14 cellular contexts compared by ENCODE assay signal in the genomic region with DNA sequence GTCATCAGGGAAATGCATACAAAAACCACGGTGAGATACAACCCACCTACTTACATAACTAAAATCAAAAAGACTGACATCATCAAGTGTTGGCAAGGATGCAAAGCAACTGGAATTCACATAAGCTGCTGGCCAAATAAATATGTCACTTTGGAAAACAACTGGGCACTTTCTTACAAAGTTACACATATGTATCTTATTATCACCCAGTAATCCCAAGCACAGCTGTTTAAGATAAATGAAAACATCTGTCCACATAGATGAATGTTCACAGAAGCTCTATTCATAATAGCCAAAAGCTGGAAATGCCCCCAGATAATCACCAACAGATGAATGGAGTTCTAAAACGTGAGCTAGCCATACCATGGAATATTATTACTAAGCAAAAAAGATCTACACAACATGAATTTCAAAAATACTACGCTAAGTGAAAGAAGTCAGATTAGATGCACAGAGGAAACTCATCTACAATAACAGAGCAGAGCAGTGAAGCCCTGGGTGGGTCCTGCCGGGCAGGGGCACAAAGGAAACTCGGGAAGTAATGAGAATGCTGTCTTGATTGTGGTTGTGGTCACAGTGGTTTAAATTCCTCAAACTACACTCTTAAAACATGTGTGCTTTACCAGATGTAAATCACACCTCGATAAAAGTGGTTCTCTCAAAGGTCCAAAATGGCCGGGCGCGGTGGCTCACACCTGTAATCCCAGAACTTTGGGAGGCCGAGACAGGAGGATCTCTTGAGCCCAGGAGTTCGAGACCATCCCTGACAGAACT. TPM values are rescaled to one million over a fixed set of nuclear protein-coding genes. Genes with fewer than 3 reads are reported as not detected.
A peak's percentile ranks its signal among the peaks of the same experiment; 100 is the strongest.
DNase-seq lines count a peak whose midpoint lies in the region; ATAC-seq and TF ChIP-seq lines count a peak whose summit lies in the region.
"Had no signal": no experiment of that assay in that cellular context is flagged by ENCODE, and none has a peak within 500 bp of the region (broad histone marks: within the 10 kb centered on the region; RNA-seq: fewer than 3 reads in every experiment).

No MANE protein-coding gene starts in this region.

- DNase-seq in AG04450 (ENCODE audit: low read depth, low spot score) (peak; percentile 64), PC-3 (peak; percentile 35), fibroblast of the aortic adventitia (ENCODE audit: low read depth) (peak; percentile 93), amygdala (lab: John Stamatoyannopoulos, UW) (no peak), sigmoid colon (no peak), nephron progenitor cell (no peak)
- DNase-seq in CD8-positive, alpha-beta T cell, result no peak
- DNase-seq: cortex of kidney, heart right ventricle, MG63, NCI-H446, WERI-Rb-1 had no signal

- no peaks in the 10 kb centered on the region for H3K9me2 ChIP-seq in PC-3 (replicated peaks; ENCODE audit: low read length)

- H3K27ac ChIP-seq in AG04450 (ENCODE audit: low read depth, low read length) (no peak overlapping the region), PC-3 (ENCODE audit: low read length) (no peak overlapping the region), sigmoid colon (no peak overlapping the region)
- H3K27ac ChIP-seq in CD8-positive, alpha-beta T cell (ENCODE audit: low read depth, low read length), result no peak overlapping the region
- H3K27ac ChIP-seq: heart right ventricle, WERI-Rb-1 had no signal

- peaks cover 10% of the 10 kb centered on the region for H3K9me3 ChIP-seq in AG04450 (ENCODE audit: control insufficient read depth, insufficient read depth, low read length)
- no peaks in the 10 kb centered on the region for H3K9me3 ChIP-seq in CD8-positive, alpha-beta T cell (ENCODE audit: low read length)
- no peaks in the 10 kb centered on the region for H3K9me3 ChIP-seq in PC-3 (ENCODE audit: low read length)
- no peaks in the 10 kb centered on the region for H3K9me3 ChIP-seq in sigmoid colon

- ATAC-seq in CD8-positive, alpha-beta T cell, result no peak
- ATAC-seq in PC-3 (no peak), HG03442 (IDR thresholded peaks at IDR 0.05; ENCODE audit: unreplicated experiment) (no peak)

- H3K4me1 Mint-ChIP-seq in CD8-positive, alpha-beta T cell (ENCODE audit: low read depth), result peaks cover 70% of the 10 kb centered on the region
- peaks cover 10% of the 10 kb centered on the region for H3K4me1 Mint-ChIP-seq in nephron progenitor cell

- no peak overlapping the region for H2AFZ ChIP-seq in PC-3 (ENCODE audit: low read length)

- H3K9ac ChIP-seq in PC-3 (ENCODE audit: low read length), result no peak overlapping the region

- peaks cover 11% of the 10 kb centered on the region for H3K4me1 ChIP-seq in CD8-positive, alpha-beta T cell (ENCODE audit: insufficient read depth, low read length)
- no peaks in the 10 kb centered on the region for H3K4me1 ChIP-seq in PC-3 (ENCODE audit: insufficient read depth, low read length)
- peaks cover 0 to 23% (median 5%) of the 10 kb centered on the region in 4 donors for H3K4me1 ChIP-seq in sigmoid colon

- peaks cover 8% of the 10 kb centered on the region for H3K9me3 Mint-ChIP-seq in CD8-positive, alpha-beta T cell
- peaks cover 96% of the 10 kb centered on the region for H3K9me3 Mint-ChIP-seq in nephron progenitor cell

- peak overlapping the region; percentile 76 for H3K27ac Mint-ChIP-seq in CD8-positive, alpha-beta T cell
- no peak overlapping the region for H3K27ac Mint-ChIP-seq in nephron progenitor cell
- H3K27ac Mint-ChIP-seq: activated T-helper 2 cell treated with anti-CD3 and anti-CD28 coated beads, Interferon-gamma antibody, Interleukin-2, Interleukin-4, amounts not matched to agents 10 μg/mL and 5 μg/mL and 100 μg/mL, durations not matched to agents 14 hours and 24 hours and 36 hours had no signal

- no peaks in the 10 kb centered on the region for H3F3A ChIP-seq in PC-3 (ENCODE audit: low read length, unreplicated experiment)

- TF ChIP-seq CTCF in AG04450 (IDR thresholded peaks at IDR 0.05; ENCODE audit: low read depth, low read length) (no peak), PC-3 (conservative IDR thresholded peaks at IDR 0.05; ENCODE audit: low read depth, low read length) (no peak), fibroblast of the aortic adventitia (IDR thresholded peaks at IDR 0.05; ENCODE audit: insufficient read depth, low read length) (no peak), sigmoid colon (IDR thresholded peaks at IDR 0.05) (no peak), nephron progenitor cell (IDR thresholded peaks at IDR 0.05) (no peak)
- TF ChIP-seq CTCF in CD8-positive, alpha-beta T cell (IDR thresholded peaks at IDR 0.05), result no peak

- no peaks in the 10 kb centered on the region for H3K36me3 ChIP-seq in CD8-positive, alpha-beta T cell (ENCODE audit: insufficient read depth, low read length)
- H3K36me3 ChIP-seq in PC-3 (ENCODE audit: low read depth, low read length) (no peaks in the 10 kb centered on the region), sigmoid colon (no peaks in the 10 kb centered on the region)
- H3K36me3 ChIP-seq: heart right ventricle had no signal

- H3K4me3 Mint-ChIP-seq in CD8-positive, alpha-beta T cell, result no peak overlapping the region
- no peak overlapping the region for H3K4me3 Mint-ChIP-seq in nephron progenitor cell

- H3K27me3 ChIP-seq in AG04450 (ENCODE audit: control insufficient read depth, insufficient read depth, low read length) (no peaks in the 10 kb centered on the region), PC-3 (ENCODE audit: low read length) (no peaks in the 10 kb centered on the region), sigmoid colon (no peaks in the 10 kb centered on the region)
- no peaks in the 10 kb centered on the region for H3K27me3 ChIP-seq in CD8-positive, alpha-beta T cell (ENCODE audit: insufficient read depth, low read length)
- H3K27me3 ChIP-seq: heart right ventricle, MG63 had no signal

- 77 to 88% methylated on average over 11 of the region's 11 CpGs for WGBS in sigmoid colon, 2 donors

- peaks cover 100% of the 10 kb centered on the region for H3K79me2 ChIP-seq in PC-3 (ENCODE audit: low read length)

- TF ChIP-seq EP300 in sigmoid colon (IDR thresholded peaks at IDR 0.05), result no peak

- TF ChIP-seq POLR2A in sigmoid colon (IDR thresholded peaks at IDR 0.05), result no peak

- H4K20me1 ChIP-seq in PC-3 (ENCODE audit: low read length), result peaks cover 31% of the 10 kb centered on the region; the same call in 1 of the 2 replicates

- POLR2A ChIA-PET in AG04450 (lab: Yijun Ruan, JAX), result no interaction called here
- POLR2A ChIA-PET in CD8-positive, alpha-beta T cell (lab: Charles Lee), result no interaction called here
- POLR2A ChIA-PET in PC-3 (lab: Charles Lee; ENCODE audit: unreplicated experiment), result no interaction called here

- intact Hi-C loops in CD8-positive, alpha-beta T cell (cut with DNase I, micrococcal nuclease), result no loop called here
- intact Hi-C loops in PC-3 (cut with micrococcal nuclease) (no loop called here), sigmoid colon (cut with DNase I) (no loop called here)

- peaks cover 13% of the 10 kb centered on the region for H3K36me3 Mint-ChIP-seq in CD8-positive, alpha-beta T cell
- H3K36me3 Mint-ChIP-seq in nephron progenitor cell (ENCODE audit: low read depth), result peaks cover 96% of the 10 kb centered on the region

- no peak overlapping the region for H3K4me2 ChIP-seq in PC-3 (ENCODE audit: low read length)

- H3K27me3 Mint-ChIP-seq in CD8-positive, alpha-beta T cell (ENCODE audit: low read depth), result no peaks in the 10 kb centered on the region
- no peaks in the 10 kb centered on the region for H3K27me3 Mint-ChIP-seq in nephron progenitor cell (ENCODE audit: low read depth, poor library complexity)

- no TSS peak for BruUV-seq in PC-3 (replicated peaks; lab: Mats Ljungman, UMichigan)

- H3K4me3 ChIP-seq in AG04450 (ENCODE audit: low read depth, low read length) (no peak overlapping the region), PC-3 (ENCODE audit: low read length) (no peak overlapping the region), fibroblast of the aortic adventitia (ENCODE audit: low read depth, low read length) (no peak overlapping the region), sigmoid colon (no peak overlapping the region)
- H3K4me3 ChIP-seq in CD8-positive, alpha-beta T cell (ENCODE audit: low read depth, low read length), result no peak overlapping the region
- H3K4me3 ChIP-seq: heart right ventricle, MG63 had no signal

- CTCF ChIA-PET in AG04450 (lab: Charles Lee), result no interaction called here
- CTCF ChIA-PET in CD8-positive, alpha-beta T cell (lab: Charles Lee), result interaction anchor here (1.5 kb wide), 1 partner anchor 9 kb away, joined by 3 read pairs; no protein-coding TSS in a partner anchor
- CTCF ChIA-PET in PC-3 (lab: Charles Lee), result interaction anchor here (0.6 kb wide), 1 partner anchor 225 kb away, joined by 9 read pairs; no protein-coding TSS in a partner anchor

RNA-seq across cellular contexts. Expression of a gene that starts 8.5 kb away (rescaled TPM):
- polyA plus RNA-seq in AG04450 (2011; rRNA removed) (7.8 and 9.5 TPM in 2 replicates), sigmoid colon (1 to 10 TPM; 2.3 to 6.1 (median 2.4) TPM)
- 93.8 and 98.0 TPM in 2 replicates for polyA minus RNA-seq in AG04450 (2011; rRNA and poly(A)+ RNA removed)
- 10 to 100 TPM; 16.4 to 20.8 TPM for total RNA-seq in CD8-positive, alpha-beta T cell
- total RNA-seq in PC-3 (2014; rRNA removed) (16.4 and 32.0 TPM in 2 replicates), fibroblast of the aortic adventitia (ENCODE audit: low replicate concordance) (15.7 and 26.4 TPM in 2 replicates), sigmoid colon (10 to 100 TPM; 19.4 to 37.7 (median 21.2) TPM)

Comparison
In these comparisons a context has a peak if more than half of its experiments do, and no peak if none do; other contexts are left out.
1. DNase-seq: peak in AG04450 (single experiment), PC-3 (single experiment) and fibroblast of the aortic adventitia (single experiment); none in CD8-positive, alpha-beta T cell (0 of 7), amygdala (0 of 56), sigmoid colon (single experiment) and nephron progenitor cell (single experiment).